ENCODE assay signal across 8 cellular contexts in the genomic region with DNA sequence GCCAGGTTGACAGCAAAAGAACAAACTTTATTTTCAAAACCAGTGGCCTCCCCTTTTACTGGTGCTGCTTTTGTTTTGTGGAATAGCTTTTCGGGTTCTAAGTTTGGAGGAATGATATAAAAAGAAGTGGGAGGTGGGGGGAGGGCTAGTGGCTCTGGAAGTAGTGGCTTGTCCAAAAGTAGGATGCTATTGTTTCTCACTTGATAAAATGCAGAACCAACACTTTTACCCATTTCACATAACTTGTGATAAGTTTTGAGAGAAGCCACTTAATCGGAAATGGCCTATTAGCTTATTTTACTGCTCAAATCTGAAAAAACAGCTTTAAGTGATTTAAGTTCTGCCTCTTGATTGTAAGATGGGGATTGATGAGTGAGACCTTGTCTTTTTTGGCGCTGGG. TPM values are rescaled to one million over a fixed set of nuclear protein-coding genes. Genes with fewer than 3 reads are reported as not detected.
DNase-seq lines count a peak whose midpoint lies in the region; ATAC-seq and TF ChIP-seq lines count a peak whose summit lies in the region.

No MANE protein-coding gene starts in this region.

- H3K36me3 ChIP-seq in left lung: no peaks in the 10 kb centered on the region
- no peaks in the 10 kb centered on the region for H3K36me3 ChIP-seq in tibial artery

- DNase-seq in activated T-cell treated with anti-CD3 and anti-CD28 coated beads, Interleukin-2, amount 50 U/mL, for 24 hours: no peak
- DNase-seq in activated T-cell treated with anti-CD3 and anti-CD28 coated beads, Interleukin-2, amount 50 U/mL, for 48 hours: no peak
- no peak for DNase-seq in activated naive CD8-positive, alpha-beta T cell treated with anti-CD3 and anti-CD28 coated beads for 36 hours
- DNase-seq in left lung (no peak), tibial artery (no peak), AG20443 (ENCODE audit: low spot score) (no peak), NCI-H345 (lab: John Stamatoyannopoulos, UW) (no peak)

- H3K4me1 ChIP-seq in left lung (peaks cover 14 to 33% of the 10 kb centered on the region in 2 donors), tibial artery (peaks cover 0 to 35% (median 8%) of the 10 kb centered on the region in 4 donors)

- TF ChIP-seq CTCF in left lung (IDR thresholded peaks at IDR 0.05) (no peak), tibial artery (IDR thresholded peaks at IDR 0.05) (no peak)

- no peaks in the 10 kb centered on the region for H3K27me3 ChIP-seq in left lung
- H3K27me3 ChIP-seq in tibial artery: no peaks in the 10 kb centered on the region

- H3K36me3 Mint-ChIP-seq in activated T-cell treated with anti-CD3 and anti-CD28 coated beads, Interleukin-2, amount 50 U/mL, for 24 hours (ENCODE audit: low read depth): peaks cover 12% of the 10 kb centered on the region
- H3K36me3 Mint-ChIP-seq in activated naive CD8-positive, alpha-beta T cell treated with anti-CD3 and anti-CD28 coated beads for 36 hours: peaks cover 25% of the 10 kb centered on the region

- H3K9me3 Mint-ChIP-seq in activated T-cell treated with anti-CD3 and anti-CD28 coated beads, Interleukin-2, amount 50 U/mL, for 24 hours: peaks cover 5% of the 10 kb centered on the region
- H3K9me3 Mint-ChIP-seq in activated naive CD8-positive, alpha-beta T cell treated with anti-CD3 and anti-CD28 coated beads for 36 hours: peaks cover 3% of the 10 kb centered on the region

- H3K27me3 Mint-ChIP-seq in activated T-cell treated with anti-CD3 and anti-CD28 coated beads, Interleukin-2, amount 50 U/mL, for 24 hours: no peaks in the 10 kb centered on the region
- no peaks in the 10 kb centered on the region for H3K27me3 Mint-ChIP-seq in activated naive CD8-positive, alpha-beta T cell treated with anti-CD3 and anti-CD28 coated beads for 36 hours

- intact Hi-C loops in left lung (cut with DNase I) (no loop called here), tibial artery (cut with DNase I; ENCODE audit: low total_unique reads) (loop anchor here (2.0 to 10.0 kb wide), 3 partner anchors 43 to 308 kb away; partner anchors contain the start of gene INTS13)

- H3K4me3 Mint-ChIP-seq in activated T-cell treated with anti-CD3 and anti-CD28 coated beads, Interleukin-2, amount 50 U/mL, for 24 hours: peak overlapping the region; percentile 93
- peak overlapping the region; percentile 100 for H3K4me3 Mint-ChIP-seq in activated naive CD8-positive, alpha-beta T cell treated with anti-CD3 and anti-CD28 coated beads for 36 hours

- H3K4me3 ChIP-seq in left lung (peak overlapping the region; percentile 65 to 79), tibial artery (peak overlapping the region; percentile 78 to 93)

- peaks cover 0 to 3% of the 10 kb centered on the region in 2 donors for H3K9me3 ChIP-seq in left lung
- H3K9me3 ChIP-seq in tibial artery: no peaks in the 10 kb centered on the region

- H3K27ac ChIP-seq in left lung (peak overlapping the region; percentile 90 to 93), tibial artery (peak overlapping the region; percentile 93 to 96)

- ATAC-seq in left lung (no peak), HG02981 (IDR thresholded peaks at IDR 0.05; ENCODE audit: unreplicated experiment) (no peak)

- H3K27ac Mint-ChIP-seq in activated T-cell treated with anti-CD3 and anti-CD28 coated beads, Interleukin-2, amount 50 U/mL, for 24 hours: peak overlapping the region; percentile 93
- H3K27ac Mint-ChIP-seq in activated naive CD8-positive, alpha-beta T cell treated with anti-CD3 and anti-CD28 coated beads for 36 hours: peak overlapping the region; percentile 96

- peaks cover 46% of the 10 kb centered on the region for H3K4me1 Mint-ChIP-seq in activated T-cell treated with anti-CD3 and anti-CD28 coated beads, Interleukin-2, amount 50 U/mL, for 24 hours (ENCODE audit: low read depth)
- H3K4me1 Mint-ChIP-seq in activated naive CD8-positive, alpha-beta T cell treated with anti-CD3 and anti-CD28 coated beads for 36 hours: peaks cover 41% of the 10 kb centered on the region

RNA-seq across cellular contexts. Expression of gene STK38L, which starts 1.0 kb away (rescaled TPM):
- total RNA-seq in activated naive CD8-positive, alpha-beta T cell treated with anti-CD3 and anti-CD28 coated beads for 36 hours: 10 to 100 TPM; 31.2 to 32.0 TPM
- 10 to 100 TPM; 28.2 to 34.8 TPM for total RNA-seq in left lung
